In genomic region chr15:66655997-66656396, GRCh38 we compare ENCODE assay signal across 13 cellular contexts. TPM values are rescaled to one million over a fixed set of nuclear protein-coding genes. Genes with fewer than 3 reads are reported as not detected.
DNase-seq lines count a peak whose midpoint lies in the region; ATAC-seq and TF ChIP-seq lines count a peak whose summit lies in the region.
"Had no signal": no experiment of that assay in that cellular context is flagged by ENCODE, and none has a peak within 500 bp of the region (broad histone marks: within the 10 kb centered on the region; RNA-seq: fewer than 3 reads in every experiment).

No MANE protein-coding gene starts in this region.

- POLR2A ChIA-PET in activated CD8-positive, alpha-beta T cell treated with anti-CD3 and anti-CD28 coated beads, Interleukin-2, amount 10 ng/mL, durations not matched to agents 7 days and 5 days (lab: Charles Lee) = interaction anchor here (0.6 kb wide), 1 partner anchor 162 kb away, joined by 4 read pairs; no protein-coding TSS in a partner anchor
- POLR2A ChIA-PET in activated CD8-positive, alpha-beta T cell treated with anti-CD3 and anti-CD28 coated beads for 36 hours (lab: Charles Lee) = no interaction called here

- H3K27ac Mint-ChIP-seq in activated CD8-positive, alpha-beta T cell treated with anti-CD3 and anti-CD28 coated beads, Interleukin-2, amount 10 ng/mL, durations not matched to agents 7 days and 5 days = peak overlapping the region; percentile 18
- H3K27ac Mint-ChIP-seq in activated CD8-positive, alpha-beta T cell treated with anti-CD3 and anti-CD28 coated beads for 36 hours = no peak overlapping the region
- peak overlapping the region; percentile 32 for H3K27ac Mint-ChIP-seq in osteocyte (ENCODE audit: unreplicated experiment)
- H3K27ac Mint-ChIP-seq: activated T-cell treated with anti-CD3 and anti-CD28 coated beads, Interleukin-2, amount 50 U/mL, for 24 hours had no signal

- intact Hi-C loops in activated CD8-positive, alpha-beta T cell treated with anti-CD3 and anti-CD28 coated beads for 36 hours (cut with micrococcal nuclease) = no loop called here

- CTCF ChIA-PET in activated CD8-positive, alpha-beta T cell treated with anti-CD3 and anti-CD28 coated beads, Interleukin-2, amount 10 ng/mL, durations not matched to agents 7 days and 5 days (lab: Charles Lee) = no interaction called here
- CTCF ChIA-PET in activated CD8-positive, alpha-beta T cell treated with anti-CD3 and anti-CD28 coated beads for 36 hours (lab: Charles Lee) = no interaction called here

- peaks cover 11% of the 10 kb centered on the region for H3K4me1 Mint-ChIP-seq in activated CD8-positive, alpha-beta T cell treated with anti-CD3 and anti-CD28 coated beads, Interleukin-2, amount 10 ng/mL, durations not matched to agents 7 days and 5 days (ENCODE audit: low read depth)
- H3K4me1 Mint-ChIP-seq in activated CD8-positive, alpha-beta T cell treated with anti-CD3 and anti-CD28 coated beads for 36 hours (ENCODE audit: low read depth) = peaks cover 5% of the 10 kb centered on the region
- peaks cover 19% of the 10 kb centered on the region for H3K4me1 Mint-ChIP-seq in osteocyte (ENCODE audit: unreplicated experiment)

- DNase-seq in activated CD8-positive, alpha-beta T cell treated with anti-CD3 and anti-CD28 coated beads, Interleukin-2, amount 10 ng/mL, durations not matched to agents 7 days and 5 days = no peak
- no peak for DNase-seq in activated CD8-positive, alpha-beta T cell treated with anti-CD3 and anti-CD28 coated beads for 36 hours
- DNase-seq in NCI-H69 (lab: John Stamatoyannopoulos, UW) (peak; percentile 16), osteocyte (ENCODE audit: extremely low spot score, unreplicated experiment) (no peak), mucosa of gallbladder (ENCODE audit: low spot score) (no peak), NCI-H1048 (lab: John Stamatoyannopoulos, UW) (no peak)
- DNase-seq in activated T-cell treated with anti-CD3 and anti-CD28 coated beads, Interleukin-2, amount 50 U/mL, for 48 hours = no peak
- DNase-seq: activated T-cell treated with anti-CD3 and anti-CD28 coated beads, Interleukin-2, amount 50 U/mL, for 24 hours; adrenal gland; COR-L47; NCI-H1930; stimulated activated CD4-positive, alpha-beta T cell treated with anti-CD3 and anti-CD28 coated beads, Interleukin-1b, Interleukin-23, amount 100 ng/mL, for 48 hours had no signal

- no peak for ATAC-seq in activated CD8-positive, alpha-beta T cell treated with anti-CD3 and anti-CD28 coated beads, Interleukin-2, amount 10 ng/mL, durations not matched to agents 7 days and 5 days
- no peak for ATAC-seq in activated CD8-positive, alpha-beta T cell treated with anti-CD3 and anti-CD28 coated beads for 36 hours
- peak; percentile 90 for ATAC-seq in esophagus mucosa

- TF ChIP-seq CTCF in activated CD8-positive, alpha-beta T cell treated with anti-CD3 and anti-CD28 coated beads for 36 hours (IDR thresholded peaks at IDR 0.05) = no peak
- no peak for TF ChIP-seq CTCF in osteocyte (IDR thresholded peaks at IDR 0.05)

- peaks cover 7% of the 10 kb centered on the region for H3K27me3 Mint-ChIP-seq in activated CD8-positive, alpha-beta T cell treated with anti-CD3 and anti-CD28 coated beads, Interleukin-2, amount 10 ng/mL, durations not matched to agents 7 days and 5 days (ENCODE audit: low read depth)
- H3K27me3 Mint-ChIP-seq in activated CD8-positive, alpha-beta T cell treated with anti-CD3 and anti-CD28 coated beads for 36 hours = peaks cover 1% of the 10 kb centered on the region
- H3K27me3 Mint-ChIP-seq in osteocyte (ENCODE audit: unreplicated experiment) = no peaks in the 10 kb centered on the region
- H3K27me3 Mint-ChIP-seq: activated T-cell treated with anti-CD3 and anti-CD28 coated beads, Interleukin-2, amount 50 U/mL, for 24 hours had no signal

- no peaks in the 10 kb centered on the region for H3K9me3 Mint-ChIP-seq in activated CD8-positive, alpha-beta T cell treated with anti-CD3 and anti-CD28 coated beads, Interleukin-2, amount 10 ng/mL, durations not matched to agents 7 days and 5 days (ENCODE audit: insufficient read depth)
- H3K9me3 Mint-ChIP-seq in activated CD8-positive, alpha-beta T cell treated with anti-CD3 and anti-CD28 coated beads for 36 hours = no peaks in the 10 kb centered on the region
- H3K9me3 Mint-ChIP-seq in osteocyte (ENCODE audit: unreplicated experiment) = no peaks in the 10 kb centered on the region
- H3K9me3 Mint-ChIP-seq: activated T-cell treated with anti-CD3 and anti-CD28 coated beads, Interleukin-2, amount 50 U/mL, for 24 hours had no signal

- no peak overlapping the region for H3K4me3 Mint-ChIP-seq in activated CD8-positive, alpha-beta T cell treated with anti-CD3 and anti-CD28 coated beads, Interleukin-2, amount 10 ng/mL, durations not matched to agents 7 days and 5 days
- H3K4me3 Mint-ChIP-seq in activated CD8-positive, alpha-beta T cell treated with anti-CD3 and anti-CD28 coated beads for 36 hours = no peak overlapping the region
- H3K4me3 Mint-ChIP-seq in osteocyte (ENCODE audit: unreplicated experiment) = no peak overlapping the region
- H3K4me3 Mint-ChIP-seq: activated T-cell treated with anti-CD3 and anti-CD28 coated beads, Interleukin-2, amount 50 U/mL, for 24 hours had no signal

- no peaks in the 10 kb centered on the region for H3K36me3 Mint-ChIP-seq in activated CD8-positive, alpha-beta T cell treated with anti-CD3 and anti-CD28 coated beads, Interleukin-2, amount 10 ng/mL, durations not matched to agents 7 days and 5 days (ENCODE audit: low read depth)
- H3K36me3 Mint-ChIP-seq in activated CD8-positive, alpha-beta T cell treated with anti-CD3 and anti-CD28 coated beads for 36 hours (ENCODE audit: low read depth) = no peaks in the 10 kb centered on the region
- no peaks in the 10 kb centered on the region for H3K36me3 Mint-ChIP-seq in osteocyte (ENCODE audit: unreplicated experiment)

RNA-seq across cellular contexts. Expression of gene SMAD6, which starts 46.0 kb away (rescaled TPM):
- 1 to 10 TPM in 1 of 2 experiments, under 1 TPM in 1; 0.97 to 1.2 TPM for total RNA-seq in activated CD8-positive, alpha-beta T cell treated with anti-CD3 and anti-CD28 coated beads, Interleukin-2, amount 10 ng/mL, durations not matched to agents 7 days and 5 days
- under 1 TPM; 0.25 to 0.41 TPM for total RNA-seq in activated CD8-positive, alpha-beta T cell treated with anti-CD3 and anti-CD28 coated beads for 36 hours
- total RNA-seq in esophagus mucosa (1.2 TPM), osteocyte (14.6 and 17.5 TPM in 2 replicates), mucosa of gallbladder (50.5 TPM)
